12 cellular contexts compared by ENCODE assay signal in the genomic region with DNA sequence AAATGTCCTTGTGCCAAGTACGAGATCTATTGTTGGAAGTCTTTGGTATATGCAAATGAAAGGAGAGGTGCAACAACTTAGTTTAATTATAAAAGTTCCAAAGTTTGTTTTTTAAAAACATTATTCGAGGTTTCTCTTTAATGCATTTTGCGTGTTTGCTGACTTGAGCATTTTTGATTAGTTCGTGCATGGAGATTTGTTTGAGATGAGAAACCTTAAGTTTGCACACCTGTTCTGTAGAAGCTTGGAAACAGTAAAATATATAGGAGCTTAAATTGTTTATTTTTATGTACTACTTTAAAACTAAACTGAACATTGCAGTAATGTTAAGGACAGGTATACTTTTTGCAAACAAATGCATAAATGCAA. TPM values are rescaled to one million over a fixed set of nuclear protein-coding genes. Genes with fewer than 3 reads are reported as not detected.
A peak's percentile ranks its signal among the peaks of the same experiment; 100 is the strongest.
DNase-seq lines count a peak whose midpoint lies in the region; ATAC-seq and TF ChIP-seq lines count a peak whose summit lies in the region.
"Had no signal": no experiment of that assay in that cellular context is flagged by ENCODE, and none has a peak within 500 bp of the region (broad histone marks: within the 10 kb centered on the region; RNA-seq: fewer than 3 reads in every experiment).

No MANE protein-coding gene starts in this region.

- peaks cover 0 to 12% (median 3%) of the 10 kb centered on the region in 4 donors for H3K4me1 ChIP-seq in Peyer's patch
- peaks cover 19 to 36% (median 23%) of the 10 kb centered on the region in 4 donors for H3K4me1 ChIP-seq in esophagus muscularis mucosa
- H3K4me1 ChIP-seq in psoas muscle: peaks cover 16% of the 10 kb centered on the region

- intact Hi-C loops in Calu3 (cut with micrococcal nuclease; ENCODE audit: unreplicated experiment) (loop anchor here (5.0 to 10.0 kb wide), 2 partner anchors 219 to 342 kb away; no protein-coding TSS in a partner anchor), esophagus muscularis mucosa (cut with DNase I) (no loop called here), psoas muscle (cut with DNase I) (loop anchor here (5.0 kb wide), 2 partner anchors 34 to 94 kb away; no protein-coding TSS in a partner anchor)

- H3K27me3 ChIP-seq in Peyer's patch (no peaks in the 10 kb centered on the region), esophagus muscularis mucosa (peaks cover 0 to 7% (median 0%) of the 10 kb centered on the region in 4 donors), psoas muscle (ENCODE audit: insufficient read depth in 3 of 3, low read length in 2 of 3) (no peaks in the 10 kb centered on the region)

- peaks cover 9% of the 10 kb centered on the region for H3K4me1 Mint-ChIP-seq in Calu3 (ENCODE audit: low read depth, unreplicated experiment)

- H3K9me3 Mint-ChIP-seq in Calu3 (ENCODE audit: low read depth, unreplicated experiment): no peaks in the 10 kb centered on the region
- H3K9me3 Mint-ChIP-seq: dendritic cell treated with granulocyte-macrophage colony-stimulating factor and Interleukin-4, amounts not matched to agents 40 ng/mL and 50 ng/mL, for 4 days had no signal

- H3K36me3 ChIP-seq in Peyer's patch (no peaks in the 10 kb centered on the region), esophagus muscularis mucosa (peaks cover 0 to 7% (median 0%) of the 10 kb centered on the region in 4 donors), psoas muscle (ENCODE audit: insufficient read depth in 1 of 2, low read depth in 1 of 2) (no peaks in the 10 kb centered on the region)

- H3K27me3 Mint-ChIP-seq in Calu3 (ENCODE audit: unreplicated experiment): no peaks in the 10 kb centered on the region

- TF ChIP-seq EP300 in esophagus muscularis mucosa (IDR thresholded peaks at IDR 0.05): no peak

- H3K36me3 Mint-ChIP-seq in Calu3 (ENCODE audit: insufficient read depth, unreplicated experiment): peaks cover 28% of the 10 kb centered on the region

- CTCF ChIA-PET in Calu3 (lab: Charles Lee): no interaction called here

- TF ChIP-seq CTCF in Calu3 (IDR thresholded peaks at IDR 0.05; ENCODE audit: unreplicated experiment) (no peak), Peyer's patch (IDR thresholded peaks at IDR 0.05) (no peak), esophagus muscularis mucosa (IDR thresholded peaks at IDR 0.05) (no peak), psoas muscle (IDR thresholded peaks at IDR 0.05) (no peak)

- no peak overlapping the region for H3K27ac Mint-ChIP-seq in Calu3 (ENCODE audit: unreplicated experiment)
- H3K27ac Mint-ChIP-seq: dendritic cell treated with granulocyte-macrophage colony-stimulating factor and Interleukin-4, amounts not matched to agents 40 ng/mL and 50 ng/mL, for 4 days had no signal

- H3K27ac ChIP-seq in Peyer's patch (no peak overlapping the region), esophagus muscularis mucosa (replicated peaks in 1 of 4) (peak overlapping the region; percentile 79 to 95 (median 86)), psoas muscle (peak overlapping the region; percentile 74)

- TF ChIP-seq POLR2A in Peyer's patch (IDR thresholded peaks at IDR 0.05): no peak
- TF ChIP-seq POLR2A in esophagus muscularis mucosa (IDR thresholded peaks at IDR 0.05; ENCODE audit: low read depth): no peak

- no peak for ATAC-seq in psoas muscle
- ATAC-seq in HG03565 (IDR thresholded peaks at IDR 0.05; ENCODE audit: unreplicated experiment): no peak

- peaks cover 0 to 7% (median 3%) of the 10 kb centered on the region in 4 donors for H3K9me3 ChIP-seq in Peyer's patch
- H3K9me3 ChIP-seq in esophagus muscularis mucosa: peaks cover 0 to 7% (median 0%) of the 10 kb centered on the region in 4 donors
- H3K9me3 ChIP-seq in psoas muscle: no peaks in the 10 kb centered on the region

- no TSS peak for BruUV-seq in Calu3 (replicated peaks; lab: Mats Ljungman, UMichigan)

- WGBS in esophagus muscularis mucosa: 37% methylated on average over 4 of the region's 4 CpGs
- 36 to 53% (median 47%) methylated on average over 4 of the region's 4 CpGs for WGBS in psoas muscle, 3 donors

- H3K4me3 ChIP-seq in Peyer's patch: peak overlapping the region in 3 of 4 donors; percentile 57 to 69 (median 63)
- H3K4me3 ChIP-seq in esophagus muscularis mucosa: peak overlapping the region; percentile 68 to 70 (median 68)
- peak overlapping the region; percentile 81 for H3K4me3 ChIP-seq in psoas muscle

- DNase-seq in Calu3: no peak
- DNase-seq in Peyer's patch: no peak
- no peak for DNase-seq in esophagus muscularis mucosa (ENCODE audit: extremely low spot score)
- DNase-seq in psoas muscle: no peak
- no peak for DNase-seq in DMS79 treated with DMSO at 0.1 percent for 48 hours (lab: John Stamatoyannopoulos, UW)
- no peak for DNase-seq in NCI-H748 (lab: John Stamatoyannopoulos, UW; ENCODE audit: unreplicated experiment)
- no peak for DNase-seq in mesenteric fat pad (ENCODE audit: low spot score)
- DNase-seq: activated CD4-positive, alpha-beta T cell treated with anti-CD3 and anti-CD28 coated beads, Interleukin-2, amount 50 U/mL, for 1 hour; midbrain; NCI-H1105 had no signal

- peak overlapping the region; percentile 72 for H3K4me3 Mint-ChIP-seq in Calu3 (ENCODE audit: low read depth, unreplicated experiment)

RNA-seq across cellular contexts. Expression of gene HSPA2, which starts 2.3 kb away (rescaled TPM):
- total RNA-seq in Calu3 (2022): 3.6 and 4.1 TPM in 2 replicates
- 1 to 10 TPM; 4.2 to 9.9 (median 6.8) TPM for total RNA-seq in Peyer's patch
- total RNA-seq in esophagus muscularis mucosa: 100 to 1,000 TPM; 196 to 334 (median 265) TPM
- 10 to 100 TPM; 25.0 to 65.6 (median 54.1) TPM for total RNA-seq in psoas muscle
- 100 to 1,000 TPM in 1 of 3 donors, 10 to 100 TPM in 1, 1 to 10 TPM in 1; 4.1 to 180 (median 33.8) TPM for polyA plus RNA-seq in psoas muscle
- total RNA-seq in mesenteric fat pad: 9.5 TPM

RNA-seq across cellular contexts. Expression of gene PPP1R36, which starts 6.9 kb away (rescaled TPM):
- total RNA-seq in Calu3 (2022): 0.40 TPM in 1 of 2 replicates, not detected in the other
- total RNA-seq in Peyer's patch: 1 to 10 TPM in 3 of 4 donors, not detected in 1; 1.9 to 7.4 (median 2.1) TPM
- under 1 TPM in 3 of 4 donors, not detected in 1; 0.34 to 0.83 (median 0.71) TPM for total RNA-seq in esophagus muscularis mucosa
- under 1 TPM in 3 of 4 donors, not detected in 1; 0.30 to 0.71 (median 0.46) TPM for total RNA-seq in psoas muscle
- under 1 TPM in 2 of 3 donors, not detected in 1; 0.16 to 0.86 TPM for polyA plus RNA-seq in psoas muscle
- total RNA-seq in mesenteric fat pad: 1.3 TPM

RNA-seq across cellular contexts. Expression of gene ZBTB1, which starts 38.3 kb away (rescaled TPM):
- total RNA-seq in Calu3 (2022) (28.1 and 29.4 TPM in 2 replicates), Peyer's patch (10 to 100 TPM; 32.6 to 75.1 (median 49.1) TPM), esophagus muscularis mucosa (10 to 100 TPM; 31.4 to 41.9 (median 35.3) TPM), psoas muscle (10 to 100 TPM; 18.6 to 26.3 (median 22.7) TPM), mesenteric fat pad (35.5 TPM)
- polyA plus RNA-seq in psoas muscle: 10 to 100 TPM; 11.0 to 39.2 (median 13.8) TPM

RNA-seq across cellular contexts. Expression of gene ZBTB25, which starts 39.2 kb away (rescaled TPM):
- 10.4 and 11.3 TPM in 2 replicates for total RNA-seq in Calu3 (2022)
- 10 to 100 TPM in 3 of 4 donors, 1 to 10 TPM in 1; 4.2 to 12.1 (median 11.4) TPM for total RNA-seq in Peyer's patch
- 10 to 100 TPM in 2 of 4 donors, 1 to 10 TPM in 2; 7.3 to 13.3 (median 10.4) TPM for total RNA-seq in esophagus muscularis mucosa
- 10 to 100 TPM; 10.2 to 12.7 (median 11.8) TPM for total RNA-seq in psoas muscle
- 10 to 100 TPM in 1 of 3 donors, 1 to 10 TPM in 2; 2.7 to 11.2 (median 3.2) TPM for polyA plus RNA-seq in psoas muscle
- 11.2 TPM for total RNA-seq in mesenteric fat pad

Comparison
In these comparisons a context has a peak if more than half of its experiments do, and no peak if none do; other contexts are left out.
1. H3K27ac ChIP-seq: peak in esophagus muscularis mucosa (4 of 4) and psoas muscle (single experiment); none in Peyer's patch (0 of 4).
2. Peak in every context shown above with its lines, with median percentiles within 50 percentile points of each other: H3K4me3 ChIP-seq.